8 cellular contexts compared by ENCODE assay signal in the genomic region with DNA sequence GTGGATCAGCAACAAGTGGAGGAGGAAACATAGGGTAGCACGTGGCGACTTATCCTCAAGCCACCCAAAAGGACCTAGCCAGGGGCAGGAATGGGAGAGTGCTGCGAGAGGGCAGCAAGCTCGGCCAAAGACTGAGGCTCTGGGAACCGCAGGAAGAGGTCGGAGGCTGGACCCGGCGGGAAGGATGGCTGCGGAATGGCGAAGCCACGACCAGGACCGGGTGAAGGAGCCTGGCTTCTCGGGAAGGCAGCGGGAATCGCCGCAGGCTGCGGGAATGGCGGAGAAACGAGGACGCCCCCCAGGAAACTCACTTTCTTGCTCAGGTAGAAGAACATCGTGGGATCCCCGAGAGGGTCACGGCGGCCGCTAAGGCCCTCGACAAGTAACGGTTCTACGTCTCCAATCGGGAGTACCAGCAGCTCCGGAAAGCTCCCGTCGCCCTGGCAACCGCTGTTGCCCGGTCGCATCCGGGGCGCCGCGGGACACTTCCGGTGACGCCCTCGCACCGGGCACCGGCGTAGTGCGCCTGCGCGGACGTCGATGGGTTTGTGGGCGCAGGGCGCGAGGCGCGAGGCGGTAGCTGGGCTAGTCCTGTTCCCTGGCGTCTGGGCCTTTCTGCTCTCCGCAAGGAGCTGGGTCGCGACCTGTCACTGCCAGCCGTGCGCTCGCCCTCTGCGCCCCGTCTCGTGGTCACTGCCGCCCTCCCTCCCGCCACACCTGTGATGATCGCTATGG. TPM values are rescaled to one million over a fixed set of nuclear protein-coding genes. Genes with fewer than 3 reads are reported as not detected.
A peak's percentile ranks its signal among the peaks of the same experiment; 100 is the strongest.
DNase-seq lines count a peak whose midpoint lies in the region; FAIRE-seq and TF ChIP-seq lines count a peak whose summit lies in the region.

A gene (minus strand): TSS at position 425 of the 735 bp plus-strand sequence. CDS start 90 bp downstream, at position 335.

- peaks cover 4% of the 10 kb centered on the region; the same call in 1 of the 2 replicates for H3K4me1 ChIP-seq in H9 (ENCODE audit: insufficient read depth, low read length)
- H3K4me1 ChIP-seq in neuron (ENCODE audit: insufficient read depth, low read length): peaks cover 14% of the 10 kb centered on the region

- H3T11ph ChIP-seq in H9 (ENCODE audit: low read length): peak within 1 kb of the TSS; percentile 53

- H3K4me1 Mint-ChIP-seq in H9: peaks cover 23 to 26% of the 10 kb centered on the region in 2 experiments

- H3K4ac ChIP-seq in H9 (ENCODE audit: low read depth, low read length): no peak within 1 kb of the TSS; the same call in 1 of the 2 replicates

- H3K23me2 ChIP-seq in H9 (ENCODE audit: insufficient read length, low read depth, low read length, poor library complexity, severe bottlenecking): peaks cover 6% of the 10 kb centered on the region

- peak; percentile 72 for FAIRE-seq in G401.6 (lab: Jason Lieb, UNC)
- no peak for FAIRE-seq in frontal cortex (lab: Jason Lieb, UNC)

- H3K9me3 ChIP-seq in H9 (ENCODE audit: control insufficient read depth, low read depth, low read length) (no peaks in the 10 kb centered on the region), MG63 (no peaks in the 10 kb centered on the region), neuron (ENCODE audit: low read length) (no peaks in the 10 kb centered on the region)

- H3K36me3 ChIP-seq in MG63 (peaks cover 18% of the 10 kb centered on the region), neuron (ENCODE audit: insufficient read depth, low read length) (peaks cover 10% of the 10 kb centered on the region)

- peak within 1 kb of the TSS; percentile 80 for H3K18ac ChIP-seq in H9 (ENCODE audit: insufficient read length, low read depth, low read length)

- H3K27me3 ChIP-seq in H9 (ENCODE audit: insufficient read depth, low read length) (no peaks in the 10 kb centered on the region), MG63 (0 out of 2 replicates have a peak, but pooled peaks cover 2% of the 10 kb centered on the region), neuron (ENCODE audit: insufficient read depth, low read length) (no peaks in the 10 kb centered on the region)

- no peak within 1 kb of the TSS for H2BK5ac ChIP-seq in H9 (ENCODE audit: insufficient read length, low read length)

- peak within 1 kb of the TSS; percentile 75 for H3K4me2 ChIP-seq in H9 (ENCODE audit: insufficient read depth, insufficient read length, low read length)

- no peak within 1 kb of the TSS for H4K5ac ChIP-seq in H9 (ENCODE audit: insufficient read length, low read depth, low read length)

- peak; percentile 90 for TF ChIP-seq POLR2A in Raji (IDR thresholded peaks at IDR 0.05; ENCODE audit: insufficient read depth, low read depth, low read length)

- no peaks in the 10 kb centered on the region for H3K79me1 ChIP-seq in H9 (ENCODE audit: insufficient read depth, low read depth, low read length, poor library complexity, severe bottlenecking)

- H2BK15ac ChIP-seq in H9 (ENCODE audit: low read depth, low read length): no peak within 1 kb of the TSS

- no peak within 1 kb of the TSS for H3K23ac ChIP-seq in H9 (ENCODE audit: insufficient read length, low read depth, low read length)

- peaks cover 10% of the 10 kb centered on the region; the same call in 1 of the 2 replicates for H3K79me2 ChIP-seq in H9 (ENCODE audit: insufficient read depth, low read length)

- no peak within 1 kb of the TSS for H2BK12ac ChIP-seq in H9 (ENCODE audit: insufficient read length, low read depth, low read length)

- no peak within 1 kb of the TSS for H4K91ac ChIP-seq in H9 (ENCODE audit: insufficient read length, low read depth, low read length)

- peak within 1 kb of the TSS; percentile 67 for H2AFZ ChIP-seq in H9 (ENCODE audit: low read length)
- H2AFZ ChIP-seq in neuron (ENCODE audit: low read depth, low read length): peak within 1 kb of the TSS; percentile 79

- peak within 1 kb of the TSS; percentile 87 for H3K4me3 ChIP-seq in MG63
- peak within 1 kb of the TSS; percentile 76 for H3K4me3 ChIP-seq in neuron (ENCODE audit: low read length)

- H3K36me3 Mint-ChIP-seq in H9 (ENCODE audit: insufficient read depth in 1 of 3, low read depth in 3 of 3): peaks cover 17 to 22% (median 19%) of the 10 kb centered on the region in 3 experiments

- H3K4me3 Mint-ChIP-seq in H9: peak within 1 kb of the TSS; percentile 93 to 96

- no peak within 1 kb of the TSS for H2AK5ac ChIP-seq in H9 (ENCODE audit: insufficient read length, low read length)

- peak within 1 kb of the TSS; percentile 85; the same call in 1 of the 2 replicates for H3K14ac ChIP-seq in H9 (ENCODE audit: insufficient read depth, low read length)

- H2BK20ac ChIP-seq in H9 (ENCODE audit: low read depth, low read length, poor library complexity, severe bottlenecking): no peak within 1 kb of the TSS

- TF ChIP-seq CTCF in H9 (conservative IDR thresholded peaks at IDR 0.05): no peak

- H3K9ac ChIP-seq in H9 (ENCODE audit: extremely low read depth, insufficient read length, low read length): peak within 1 kb of the TSS; percentile 79

- no peak within 1 kb of the TSS for H3K56ac ChIP-seq in H9 (ENCODE audit: insufficient read length, low read depth, low read length)

- DNase-seq in H9 (peak; percentile 95), MG63 (peak; percentile 92), activated gamma-delta T cell treated with Interleukin-2 at 50 U/mL for 16 hours (peak; percentile 88), frontal cortex (ENCODE audit: low spot score in 2 of 2) (peak; percentile 86 to 95), stromal cell of bone marrow (ENCODE audit: low read depth) (peak; percentile 82)

- peak within 1 kb of the TSS; percentile 70 to 95 (median 93); a peak in 6 of 7 replicates for H3K27ac Mint-ChIP-seq in H9

- no peak within 1 kb of the TSS for H2BK120ac ChIP-seq in H9 (ENCODE audit: low read depth, low read length, poor library complexity, severe bottlenecking)

- H3K27me3 Mint-ChIP-seq in H9 (ENCODE audit: low read depth): no peaks in the 10 kb centered on the region

- H4K20me1 ChIP-seq in H9 (ENCODE audit: control insufficient read depth, insufficient read depth, insufficient read length): no peaks in the 10 kb centered on the region

- no CpG with 5 or more reads among the region's 69 CpGs for WGBS in H9 (ENCODE audit: extremely low coverage, insufficient read length, low lambda C conversion rate)

- H3K9me3 Mint-ChIP-seq in H9: no peaks in the 10 kb centered on the region

- H4K8ac ChIP-seq in H9 (replicated peaks; ENCODE audit: insufficient read length, low read depth, low read length): no peak within 1 kb of the TSS

- no peak within 1 kb of the TSS for H3K27ac ChIP-seq in H9 (ENCODE audit: insufficient read length, low read depth, low read length)

RNA-seq across cellular contexts. Expression of the gene that starts here (rescaled TPM):
- total RNA-seq in H9 (2021) (16.2 and 16.7 TPM in 2 replicates), frontal cortex (25.7 TPM)
- total RNA-seq in MG63 (2014; rRNA removed; shearing (Covaris generic); ENCODE audit: low replicate concordance): 4.4 and 6.4 TPM in 2 replicates
